9 cellular contexts compared by ENCODE assay signal in the genomic region with DNA sequence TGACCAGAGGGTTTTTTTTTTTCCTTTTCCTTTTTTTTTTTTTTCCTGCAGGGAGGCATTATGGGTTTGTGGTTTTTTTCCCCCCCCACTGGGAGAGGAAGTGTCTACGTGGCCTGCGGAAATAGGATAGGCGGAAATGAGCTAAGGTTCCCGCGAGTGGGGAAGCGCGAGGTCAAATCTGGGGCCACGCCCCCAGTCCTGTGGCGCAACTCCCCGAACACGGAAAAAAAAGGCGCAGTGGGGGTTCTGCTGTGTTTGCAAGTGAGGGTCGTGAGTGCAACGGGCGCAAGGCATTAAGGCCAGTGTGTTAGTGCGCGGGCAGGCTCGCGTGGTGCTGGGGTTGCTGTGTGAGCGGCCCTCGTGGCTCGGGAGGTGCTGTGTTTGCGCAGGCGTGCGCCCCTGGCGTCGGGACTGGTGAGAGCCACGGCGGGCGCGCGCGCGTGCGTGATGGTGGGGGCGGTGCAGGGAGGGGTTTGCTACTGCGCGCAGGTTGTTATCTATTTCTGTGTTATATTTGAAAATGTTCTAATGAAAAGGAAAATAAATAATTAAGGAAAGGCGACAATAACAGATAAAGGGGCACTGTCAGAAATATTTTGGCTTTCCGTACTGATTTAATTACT. TPM values are rescaled to one million over a fixed set of nuclear protein-coding genes. Genes with fewer than 3 reads are reported as not detected.
DNase-seq lines count a peak whose midpoint lies in the region; ATAC-seq and TF ChIP-seq lines count a peak whose summit lies in the region.
"Had no signal": no experiment of that assay in that cellular context is flagged by ENCODE, and none has a peak within 500 bp of the region (broad histone marks: within the 10 kb centered on the region; RNA-seq: fewer than 3 reads in every experiment).

No MANE protein-coding gene starts in this region.

- ATAC-seq in CD4-positive, alpha-beta T cell (ENCODE audit: poor library complexity): peak; percentile 58
- ATAC-seq in GM19395 (IDR thresholded peaks at IDR 0.05; ENCODE audit: unreplicated experiment): peak; percentile 53
- peak; percentile 18 for ATAC-seq in HG03469 (IDR thresholded peaks at IDR 0.05; ENCODE audit: unreplicated experiment)

- no peaks in the 10 kb centered on the region for H3K27me3 Mint-ChIP-seq in CD4-positive, alpha-beta T cell

- H3K36me3 Mint-ChIP-seq in CD4-positive, alpha-beta T cell (ENCODE audit: low read depth): peaks cover 26% of the 10 kb centered on the region

- H3K27me3 ChIP-seq in CD4-positive, alpha-beta T cell (ENCODE audit: control insufficient read depth, insufficient read depth, low read length): no peaks in the 10 kb centered on the region
- no peaks in the 10 kb centered on the region for H3K27me3 ChIP-seq in mucosa of stomach (ENCODE audit: control insufficient read depth, insufficient read depth, low read length)

- peak overlapping the region; percentile 63 for H3K4me3 ChIP-seq in epithelial cell of proximal tubule (ENCODE audit: low read depth, low read length)
- H3K4me3 ChIP-seq in mucosa of stomach (ENCODE audit: low read length): peak overlapping the region; percentile 67

- H3K27ac Mint-ChIP-seq in CD4-positive, alpha-beta T cell: no peak overlapping the region
- H3K27ac Mint-ChIP-seq: brain had no signal

- POLR2A ChIA-PET in CD4-positive, alpha-beta T cell (lab: Charles Lee): interaction anchor here (0.6 to 1.4 kb wide), 5 partner anchors 11 to 1755 kb away, joined by 3 to 10 read pairs (median 3); a partner anchor contains a TSS

- no peak overlapping the region for H3K4me3 Mint-ChIP-seq in CD4-positive, alpha-beta T cell
- H3K4me3 Mint-ChIP-seq: brain had no signal

- H3K9me3 ChIP-seq in CD4-positive, alpha-beta T cell (ENCODE audit: control insufficient read depth, low read length): no peaks in the 10 kb centered on the region
- H3K9me3 ChIP-seq in mucosa of stomach (ENCODE audit: control insufficient read depth, low read length): no peaks in the 10 kb centered on the region

- intact Hi-C loops in CD4-positive, alpha-beta T cell (cut with DNase I, micrococcal nuclease): loop anchor here (5.0 to 10.0 kb wide), 5 partner anchors 62 to 478 kb away; a partner anchor contains a TSS

- H3K9me3 Mint-ChIP-seq in CD4-positive, alpha-beta T cell: no peaks in the 10 kb centered on the region
- H3K9me3 Mint-ChIP-seq: brain had no signal

- CTCF ChIA-PET in CD4-positive, alpha-beta T cell (lab: Charles Lee): no interaction called here

- peaks cover 6% of the 10 kb centered on the region for H3K4me1 ChIP-seq in mucosa of stomach (ENCODE audit: control insufficient read depth, insufficient read depth, low read length)

- peaks cover 4% of the 10 kb centered on the region for H3K4me1 Mint-ChIP-seq in CD4-positive, alpha-beta T cell (ENCODE audit: low read depth)

- H3K9ac ChIP-seq in mucosa of stomach (ENCODE audit: low read length): peak overlapping the region; percentile 91

- peak; percentile 15 for TF ChIP-seq CTCF in CD4-positive, alpha-beta T cell (IDR thresholded peaks at IDR 0.05)
- TF ChIP-seq CTCF in epithelial cell of proximal tubule (conservative IDR thresholded peaks at IDR 0.05; ENCODE audit: low read depth, low read length): peak; percentile 34

- H3K27ac ChIP-seq in CD4-positive, alpha-beta T cell (ENCODE audit: low read depth, low read length): peak overlapping the region; percentile 92

- H3K36me3 ChIP-seq in mucosa of stomach (ENCODE audit: control insufficient read depth, insufficient read depth, low read length): no peaks in the 10 kb centered on the region

- peak; percentile 75 to 88 (median 84) for DNase-seq in CD4-positive, alpha-beta T cell
- DNase-seq in NCI-H82 (lab: John Stamatoyannopoulos, UW) (peak; percentile 92), epithelial cell of proximal tubule (ENCODE audit: low read depth) (no peak)
- peak; percentile 65 for DNase-seq in activated CD8-positive, alpha-beta memory T cell treated with anti-CD3 and anti-CD28 coated beads, Interleukin-2, amount 50 U/mL, for 1 hour (ENCODE audit: extremely low read depth)
- peak; percentile 71 to 73 for DNase-seq in stimulated activated CD8-positive, alpha-beta memory T cell treated with anti-CD3 and anti-CD28 coated beads, Interleukin-4, amount 100 ng/mL, for 4 hours (ENCODE audit: low read depth in 2 of 2, low spot score in 1 of 2)

RNA-seq across cellular contexts. Expression of a gene that starts 0.7 kb away (rescaled TPM):
- total RNA-seq in CD4-positive, alpha-beta T cell: 100 to 1,000 TPM; 201 to 212 TPM
- 273 and 369 TPM in 2 replicates for total RNA-seq in epithelial cell of proximal tubule

RNA-seq across cellular contexts. Expression of a gene that starts 23.5 kb away (rescaled TPM):
- total RNA-seq in CD4-positive, alpha-beta T cell: not detected
- not detected in 2 replicates for total RNA-seq in epithelial cell of proximal tubule

RNA-seq across cellular contexts. Expression of a gene that starts 58.4 kb away (rescaled TPM):
- 1 to 10 TPM; 4.0 to 4.9 TPM for total RNA-seq in CD4-positive, alpha-beta T cell
- total RNA-seq in epithelial cell of proximal tubule: 17.5 and 19.6 TPM in 2 replicates
